ENCODE assay signal across 15 cellular contexts in genomic region chr6:22236626-22237414, GRCh38.
DNase-seq lines count a peak whose midpoint lies in the region; ATAC-seq and TF ChIP-seq lines count a peak whose summit lies in the region.
"Had no signal": no experiment of that assay in that cellular context is flagged by ENCODE, and none has a peak within 500 bp of the region (broad histone marks: within the 10 kb centered on the region; RNA-seq: fewer than 3 reads in every experiment).

No MANE protein-coding gene starts in this region.

- H3K36me3 ChIP-seq in uterus (no peaks in the 10 kb centered on the region), testis (ENCODE audit: low read depth, missing control alignments) (no peaks in the 10 kb centered on the region), spleen (no peaks in the 10 kb centered on the region)
- H3K36me3 ChIP-seq: prostate gland, tibial nerve had no signal

- H3K27me3 Mint-ChIP-seq in osteocyte (ENCODE audit: unreplicated experiment), result no peaks in the 10 kb centered on the region
- H3K27me3 Mint-ChIP-seq: activated naive CD8-positive, alpha-beta T cell treated with anti-CD3 and anti-CD28 coated beads for 36 hours had no signal

- H3K9me3 ChIP-seq in uterus, result no peaks in the 10 kb centered on the region
- no peaks in the 10 kb centered on the region for H3K9me3 ChIP-seq in testis
- H3K9me3 ChIP-seq in spleen, result peaks cover 0 to 13% (median 8%) of the 10 kb centered on the region in 8 donors
- H3K9me3 ChIP-seq: prostate gland, tibial nerve had no signal

- intact Hi-C loops in uterus (cut with DNase I; ENCODE audit: low total_unique reads), result no loop called here
- intact Hi-C loops in testis (cut with DNase I; ENCODE audit: low total_unique reads), result no loop called here
- intact Hi-C loops in spleen (cut with DNase I; ENCODE audit: low total_unique reads), result no loop called here

- peaks cover 4% of the 10 kb centered on the region for H3K9me3 Mint-ChIP-seq in osteocyte (ENCODE audit: unreplicated experiment)

- H3K27ac ChIP-seq in uterus (no peak overlapping the region), testis (no peak overlapping the region), spleen (no peak overlapping the region)
- H3K27ac ChIP-seq: prostate gland, tibial nerve had no signal

- WGBS in testis, 2 donors, result 64 to 65% methylated on average over 6 of the region's 6 CpGs
- 66 to 71% (median 68%) methylated on average over 6 of the region's 6 CpGs for WGBS in spleen, 5 donors

- H3K4me3 ChIP-seq in uterus (no peak overlapping the region), testis (no peak overlapping the region), spleen (no peak overlapping the region)
- H3K4me3 ChIP-seq: prostate gland, tibial nerve had no signal

- peak overlapping the region; percentile 36 for H3K27ac Mint-ChIP-seq in osteocyte (ENCODE audit: unreplicated experiment)
- H3K27ac Mint-ChIP-seq: activated naive CD8-positive, alpha-beta T cell treated with anti-CD3 and anti-CD28 coated beads for 36 hours had no signal

- no peak overlapping the region for H3K4me3 Mint-ChIP-seq in osteocyte (ENCODE audit: unreplicated experiment)
- H3K4me3 Mint-ChIP-seq: activated naive CD8-positive, alpha-beta T cell treated with anti-CD3 and anti-CD28 coated beads for 36 hours had no signal

- H3K27me3 ChIP-seq in uterus, result no peaks in the 10 kb centered on the region
- H3K27me3 ChIP-seq in testis, result no peaks in the 10 kb centered on the region
- no peaks in the 10 kb centered on the region for H3K27me3 ChIP-seq in spleen (replicated peaks in 1 of 7)
- H3K27me3 ChIP-seq: tibial nerve had no signal

- TF ChIP-seq CTCF in osteocyte (IDR thresholded peaks at IDR 0.05), result no peak
- TF ChIP-seq CTCF in uterus (IDR thresholded peaks at IDR 0.05), result no peak
- no peak for TF ChIP-seq CTCF in testis (IDR thresholded peaks at IDR 0.05)
- no peak for TF ChIP-seq CTCF in spleen (IDR thresholded peaks at IDR 0.05 in 8 of 11, conservative IDR thresholded peaks at IDR 0.05 in 3 of 11)

- peak; percentile 97 for ATAC-seq in esophagus mucosa
- ATAC-seq: HCT116, Right ventricle myocardium inferior had no signal

- peak; percentile 91 for DNase-seq in EL
- peak; percentile 8 for DNase-seq in OCI-M1 (lab: John Stamatoyannopoulos, UW)
- DNase-seq in osteocyte (ENCODE audit: extremely low spot score, unreplicated experiment), result no peak
- DNase-seq in uterus, result no peak
- no peak for DNase-seq in testis
- no peak for DNase-seq in spleen
- no peak for DNase-seq in SW 1271 (lab: John Stamatoyannopoulos, UW)
- DNase-seq: activated naive CD8-positive, alpha-beta T cell treated with anti-CD3 and anti-CD28 coated beads for 36 hours; DMS79; NCI-H1417 had no signal

- no peak for TF ChIP-seq POLR2A in uterus (IDR thresholded peaks at IDR 0.05)
- TF ChIP-seq POLR2A in testis (IDR thresholded peaks at IDR 0.05), result no peak
- no peak for TF ChIP-seq POLR2A in spleen (IDR thresholded peaks at IDR 0.05)

- H3K4me1 ChIP-seq in uterus (no peaks in the 10 kb centered on the region), testis (no peaks in the 10 kb centered on the region), spleen (no peaks in the 10 kb centered on the region)
- H3K4me1 ChIP-seq: prostate gland had no signal

- peaks cover 2% of the 10 kb centered on the region for H3K36me3 Mint-ChIP-seq in osteocyte (ENCODE audit: unreplicated experiment)
- H3K36me3 Mint-ChIP-seq: activated naive CD8-positive, alpha-beta T cell treated with anti-CD3 and anti-CD28 coated beads for 36 hours had no signal

- peaks cover 11% of the 10 kb centered on the region for H3K4me1 Mint-ChIP-seq in osteocyte (ENCODE audit: unreplicated experiment)
- H3K4me1 Mint-ChIP-seq: activated naive CD8-positive, alpha-beta T cell treated with anti-CD3 and anti-CD28 coated beads for 36 hours had no signal

Comparison
In these comparisons a context has a peak if more than half of its experiments do, and no peak if none do; other contexts are left out.
1. DNase-seq: peak in EL (single experiment) and OCI-M1 (single experiment); none in osteocyte (single experiment), uterus (0 of 2), testis (single experiment), spleen (single experiment) and SW 1271 (0 of 2).